Comparison of ENCODE assay signal across 12 cellular contexts in the genomic region with DNA sequence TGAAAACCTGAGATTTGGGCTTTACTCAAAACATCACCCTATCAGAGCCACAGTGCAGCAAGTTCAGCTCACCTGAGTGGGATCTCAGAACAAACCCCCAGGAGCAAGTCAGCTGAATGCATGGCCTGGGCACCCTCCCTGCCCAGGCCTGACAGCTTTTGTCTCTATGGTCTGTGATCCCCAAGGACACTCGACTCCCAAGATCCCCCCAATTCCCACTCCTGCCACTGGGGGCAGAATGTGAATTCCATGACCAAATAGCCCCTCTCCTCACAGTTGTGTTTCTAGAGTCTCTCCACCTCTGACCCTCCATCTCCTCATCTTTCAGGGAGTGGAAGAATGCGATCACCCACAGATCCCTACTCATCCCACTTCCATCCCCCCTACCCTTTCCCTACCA. TPM values are rescaled to one million over a fixed set of nuclear protein-coding genes. Genes with fewer than 3 reads are reported as not detected.
DNase-seq lines count a peak whose midpoint lies in the region; ATAC-seq and TF ChIP-seq lines count a peak whose summit lies in the region.
"Had no signal": no experiment of that assay in that cellular context is flagged by ENCODE, and none has a peak within 500 bp of the region (broad histone marks: within the 10 kb centered on the region; RNA-seq: fewer than 3 reads in every experiment).

No MANE protein-coding gene starts in this region.

- H3K27ac ChIP-seq in foreskin keratinocyte (no peak overlapping the region), upper lobe of right lung (no peak overlapping the region), ascending aorta (no peak overlapping the region)
- H3K27ac ChIP-seq: HL-60, tibial artery had no signal

- CTCF ChIA-PET in activated CD8-positive, alpha-beta memory T cell treated with anti-CD3 and anti-CD28 coated beads, Interleukin-2, amount 10 ng/mL, durations not matched to agents 7 days and 5 days (lab: Charles Lee) = no interaction called here

- H3K4me3 ChIP-seq in WI38 (ENCODE audit: low read depth, low read length) (no peak overlapping the region), upper lobe of right lung (no peak overlapping the region), ascending aorta (no peak overlapping the region)
- H3K4me3 ChIP-seq: tibial artery had no signal

- H3K9me3 ChIP-seq in upper lobe of right lung (no peaks in the 10 kb centered on the region), ascending aorta (no peaks in the 10 kb centered on the region)
- H3K9me3 ChIP-seq: tibial artery had no signal

- H3K4me1 Mint-ChIP-seq in activated CD8-positive, alpha-beta memory T cell treated with anti-CD3 and anti-CD28 coated beads, Interleukin-2, amount 10 ng/mL, durations not matched to agents 7 days and 5 days = no peaks in the 10 kb centered on the region

- no peaks in the 10 kb centered on the region for H3K36me3 Mint-ChIP-seq in activated CD8-positive, alpha-beta memory T cell treated with anti-CD3 and anti-CD28 coated beads, Interleukin-2, amount 10 ng/mL, durations not matched to agents 7 days and 5 days

- H3K36me3 ChIP-seq in upper lobe of right lung (no peaks in the 10 kb centered on the region), ascending aorta (no peaks in the 10 kb centered on the region)
- H3K36me3 ChIP-seq: tibial artery had no signal

- intact Hi-C loops in upper lobe of right lung (cut with DNase I) = no loop called here
- intact Hi-C loops in ascending aorta (cut with DNase I) = no loop called here

- H3K4me3 Mint-ChIP-seq in activated CD8-positive, alpha-beta memory T cell treated with anti-CD3 and anti-CD28 coated beads, Interleukin-2, amount 10 ng/mL, durations not matched to agents 7 days and 5 days = no peak overlapping the region

- TF ChIP-seq CTCF in WI38 (IDR thresholded peaks at IDR 0.05; ENCODE audit: low read depth, low read length) (peak; percentile 43), foreskin keratinocyte (conservative IDR thresholded peaks at IDR 0.05) (peak; percentile 24), upper lobe of right lung (IDR thresholded peaks at IDR 0.05) (peak; percentile 11), omental fat pad (IDR thresholded peaks at IDR 0.05) (no peak), ascending aorta (IDR thresholded peaks at IDR 0.05) (no peak)

- no peak for ATAC-seq in activated CD8-positive, alpha-beta memory T cell treated with anti-CD3 and anti-CD28 coated beads, Interleukin-2, amount 10 ng/mL, durations not matched to agents 7 days and 5 days
- ATAC-seq in foreskin keratinocyte = no peak
- no peak for ATAC-seq in upper lobe of right lung
- no peak for ATAC-seq in omental fat pad (ENCODE audit: low FRiP score)

- no peak overlapping the region for H3K27ac Mint-ChIP-seq in activated CD8-positive, alpha-beta memory T cell treated with anti-CD3 and anti-CD28 coated beads, Interleukin-2, amount 10 ng/mL, durations not matched to agents 7 days and 5 days

- no peaks in the 10 kb centered on the region for H3K9me3 Mint-ChIP-seq in activated CD8-positive, alpha-beta memory T cell treated with anti-CD3 and anti-CD28 coated beads, Interleukin-2, amount 10 ng/mL, durations not matched to agents 7 days and 5 days (ENCODE audit: low read depth)

- no peaks in the 10 kb centered on the region for H3K27me3 Mint-ChIP-seq in activated CD8-positive, alpha-beta memory T cell treated with anti-CD3 and anti-CD28 coated beads, Interleukin-2, amount 10 ng/mL, durations not matched to agents 7 days and 5 days

- H3K4me1 ChIP-seq in foreskin keratinocyte (no peaks in the 10 kb centered on the region), upper lobe of right lung (no peaks in the 10 kb centered on the region), ascending aorta (no peaks in the 10 kb centered on the region)
- H3K4me1 ChIP-seq: tibial artery had no signal

- DNase-seq in activated CD8-positive, alpha-beta memory T cell treated with anti-CD3 and anti-CD28 coated beads for 24 hours = peak; percentile 11
- no peak for DNase-seq in activated CD8-positive, alpha-beta memory T cell treated with anti-CD3 and anti-CD28 coated beads, Interleukin-2, amount 10 ng/mL, durations not matched to agents 7 days and 5 days
- no peak for DNase-seq in foreskin keratinocyte
- no peak for DNase-seq in upper lobe of right lung
- no peak for DNase-seq in omental fat pad (ENCODE audit: low spot score)
- DNase-seq in ascending aorta (ENCODE audit: low spot score in 2 of 2) = no peak
- no peak for DNase-seq in NCI-H187 treated with DMSO at 0.1 percent for 48 hours (lab: John Stamatoyannopoulos, UW)
- DNase-seq: ACHN; effector memory CD4-positive, alpha-beta T cell; tibial artery had no signal

- H3K27me3 ChIP-seq in foreskin keratinocyte (no peaks in the 10 kb centered on the region), upper lobe of right lung (no peaks in the 10 kb centered on the region), ascending aorta (no peaks in the 10 kb centered on the region)

RNA-seq across cellular contexts. Expression of gene ZNF445, which starts 58.9 kb away (rescaled TPM):
- total RNA-seq in activated CD8-positive, alpha-beta memory T cell treated with anti-CD3 and anti-CD28 coated beads, Interleukin-2, amount 10 ng/mL, durations not matched to agents 7 days and 5 days = 10 to 100 TPM; 17.9 to 24.0 TPM
- total RNA-seq in foreskin keratinocyte (8.6 and 8.7 TPM in 2 replicates), upper lobe of right lung (19.8 TPM), omental fat pad (10 to 100 TPM in 1 of 4 donors, 1 to 10 TPM in 3; 4.6 to 10.1 (median 6.6) TPM), ascending aorta (6.6 TPM)
- polyA plus RNA-seq in foreskin keratinocyte = 1.2 and 1.5 TPM in 2 replicates

Comparison
In these comparisons a context has a peak if more than half of its experiments do, and no peak if none do; other contexts are left out.
1. CTCF ChIP-seq: peak in WI38 (single experiment), foreskin keratinocyte (single experiment) and upper lobe of right lung (single experiment); none in omental fat pad (0 of 3) and ascending aorta (0 of 3).